In the genomic region with DNA sequence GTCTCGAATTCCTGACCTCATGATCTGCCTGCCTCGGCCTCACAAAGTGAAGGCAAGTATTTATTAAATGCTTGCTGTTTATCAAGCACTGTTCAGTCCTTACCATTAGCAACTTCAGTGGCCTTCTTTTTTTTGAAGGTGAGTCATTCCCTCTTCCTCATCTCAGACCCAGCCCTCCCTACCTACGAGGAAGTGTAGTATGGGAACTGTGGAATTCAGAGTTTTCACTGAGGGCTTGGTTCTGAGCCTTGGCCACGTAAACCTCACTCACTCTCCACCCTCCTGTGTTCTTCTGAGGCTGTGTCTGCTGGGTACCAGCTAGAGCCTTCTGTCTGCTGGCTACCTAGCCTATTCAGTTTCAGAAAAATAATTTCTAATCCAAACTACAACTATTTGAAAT, we compare ENCODE assay signal across 18 cellular contexts.
DNase-seq lines count a peak whose midpoint lies in the region; ATAC-seq and TF ChIP-seq lines count a peak whose summit lies in the region.
"Had no signal": no experiment of that assay in that cellular context is flagged by ENCODE, and none has a peak within 500 bp of the region (broad histone marks: within the 10 kb centered on the region; RNA-seq: fewer than 3 reads in every experiment).

No MANE protein-coding gene starts in this region.

- DNase-seq in HPDE6-E6E7 (ENCODE audit: extremely low spot score) (peak; percentile 88), astrocyte of the spinal cord (ENCODE audit: low read depth, low spot score) (peak; percentile 22), left lobe of liver (ENCODE audit: low spot score) (no peak), cerebellar cortex (ENCODE audit: low spot score) (no peak)
- DNase-seq: activated CD8-positive, alpha-beta memory T cell treated with anti-CD3 and anti-CD28 coated beads, Interleukin-2, amount 10 ng/mL, durations not matched to agents 7 days and 5 days; activated naive CD4-positive, alpha-beta T cell treated with anti-CD3 and anti-CD28 coated beads, Interleukin-2, amount 10 ng/mL, durations not matched to agents 7 days and 5 days; esophagus squamous epithelium; mesenchymal stem cell; NCI-H2029 treated with DMSO at 0.1 percent for 48 hours; NCI-H748 treated with DMSO at 0.1 percent for 48 hours; ovary; WERI-Rb-1 had no signal

- H3K27ac ChIP-seq in 22Rv1: peak overlapping the region; percentile 75
- H3K27ac ChIP-seq: KMS-11, WERI-Rb-1 had no signal

- in situ Hi-C loops in astrocyte of the spinal cord (cut with HindIII; ENCODE audit: low sequenced_read_pairs): no loop called here

- ATAC-seq in left lobe of liver: peak; percentile 22
- no peak for ATAC-seq in HG03095 (IDR thresholded peaks at IDR 0.05; ENCODE audit: unreplicated experiment)
- no peak for ATAC-seq in HG02970 (IDR thresholded peaks at IDR 0.05; ENCODE audit: low FRiP score, unreplicated experiment)
- ATAC-seq in GM18519 (IDR thresholded peaks at IDR 0.05; ENCODE audit: low FRiP score, unreplicated experiment): no peak
- ATAC-seq: activated CD8-positive, alpha-beta memory T cell treated with anti-CD3 and anti-CD28 coated beads, Interleukin-2, amount 10 ng/mL, durations not matched to agents 7 days and 5 days had no signal

- TF ChIP-seq CTCF in 22Rv1 (IDR thresholded peaks at IDR 0.05): no peak
- TF ChIP-seq CTCF in astrocyte of the spinal cord (IDR thresholded peaks at IDR 0.05; ENCODE audit: low read depth, low read length): no peak

- no peak overlapping the region for H3K4me3 ChIP-seq in astrocyte of the spinal cord (ENCODE audit: low read depth, low read length)
- H3K4me3 ChIP-seq: esophagus squamous epithelium, ovary, thoracic aorta had no signal

Comparison
In these comparisons a context has a peak if more than half of its experiments do, and no peak if none do; other contexts are left out.
1. DNase-seq: peak in HPDE6-E6E7 (single experiment) and astrocyte of the spinal cord (single experiment); none in left lobe of liver (single experiment) and cerebellar cortex (single experiment).